ENCODE assay signal across 8 cellular contexts in the genomic region with DNA sequence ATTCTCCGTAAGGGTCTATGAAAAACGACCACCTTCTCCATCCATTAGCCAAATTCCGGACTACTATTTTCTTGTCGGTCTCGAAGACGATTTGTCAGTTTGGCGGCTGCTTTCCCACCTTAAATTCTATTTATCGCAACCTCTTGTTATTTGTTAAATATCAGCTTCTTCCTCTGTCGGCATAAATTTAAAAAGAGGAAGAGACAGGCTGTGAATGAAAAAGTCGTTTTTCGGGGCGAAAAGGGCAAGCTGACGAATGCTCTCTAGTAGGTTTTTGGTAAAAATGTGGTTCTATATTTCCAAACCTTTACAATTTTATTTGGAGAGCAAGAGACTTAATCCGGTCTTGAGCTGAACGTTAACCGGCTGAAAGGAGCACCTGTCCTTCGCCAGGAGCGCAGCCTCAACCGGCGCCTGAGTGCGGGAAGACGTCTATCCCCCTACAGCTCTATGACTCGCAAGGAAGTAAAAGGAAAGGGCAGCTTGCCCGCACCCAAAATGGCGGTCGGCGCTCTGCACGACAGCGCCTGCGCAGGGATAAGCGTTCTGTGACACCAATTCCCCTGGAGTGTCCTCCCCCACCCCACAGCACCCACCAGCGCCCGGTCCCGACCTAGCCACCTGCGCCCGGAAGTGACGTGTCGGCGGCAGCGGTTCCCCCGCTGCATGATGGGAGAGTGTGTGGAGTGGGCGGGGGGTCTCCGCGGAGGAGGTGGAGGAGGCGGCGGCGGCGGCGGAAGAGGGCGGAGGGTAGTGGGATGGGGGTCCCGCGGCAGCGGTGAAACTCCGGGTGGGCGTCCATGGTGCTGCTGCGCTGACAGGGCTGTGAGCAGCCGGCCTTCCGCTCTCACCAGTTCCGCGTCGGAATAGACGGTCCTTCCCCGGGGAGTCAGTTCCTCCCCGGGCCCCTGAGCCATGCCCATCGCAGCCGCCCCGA. TPM values are rescaled to one million over a fixed set of nuclear protein-coding genes. Genes with fewer than 3 reads are reported as not detected.
DNase-seq lines count a peak whose midpoint lies in the region; ATAC-seq, FAIRE-seq and TF ChIP-seq lines count a peak whose summit lies in the region.

A gene with protein sequence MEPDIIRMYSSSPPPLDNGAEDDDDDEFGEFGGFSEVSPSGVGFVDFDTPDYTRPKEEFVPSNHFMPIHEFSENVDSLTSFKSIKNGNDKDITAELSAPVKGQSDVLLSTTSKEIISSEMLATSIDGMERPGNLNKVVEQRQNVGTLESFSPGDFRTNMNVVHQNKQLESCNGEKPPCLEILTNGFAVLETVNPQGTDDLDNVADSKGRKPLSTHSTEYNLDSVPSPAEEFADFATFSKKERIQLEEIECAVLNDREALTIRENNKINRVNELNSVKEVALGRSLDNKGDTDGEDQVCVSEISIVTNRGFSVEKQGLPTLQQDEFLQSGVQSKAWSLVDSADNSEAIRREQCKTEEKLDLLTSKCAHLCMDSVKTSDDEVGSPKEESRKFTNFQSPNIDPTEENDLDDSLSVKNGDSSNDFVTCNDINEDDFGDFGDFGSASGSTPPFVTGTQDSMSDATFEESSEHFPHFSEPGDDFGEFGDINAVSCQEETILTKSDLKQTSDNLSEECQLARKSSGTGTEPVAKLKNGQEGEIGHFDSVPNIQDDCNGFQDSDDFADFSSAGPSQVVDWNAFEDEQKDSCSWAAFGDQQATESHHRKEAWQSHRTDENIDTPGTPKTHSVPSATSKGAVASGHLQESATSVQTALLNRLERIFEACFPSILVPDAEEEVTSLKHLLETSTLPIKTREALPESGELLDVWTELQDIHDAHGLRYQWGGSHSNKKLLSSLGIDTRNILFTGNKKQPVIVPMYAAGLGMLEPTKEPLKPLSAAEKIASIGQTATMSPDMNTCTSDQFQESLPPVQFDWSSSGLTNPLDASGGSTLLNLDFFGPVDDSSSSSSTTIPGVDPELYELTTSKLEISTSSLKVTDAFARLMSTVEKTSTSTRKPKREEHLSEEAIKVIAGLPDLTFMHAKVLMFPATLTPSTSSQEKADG (plus strand): TSS at position 662 of the 937 bp plus-strand sequence. CDS start 27,147 bp downstream, outside the sequence.

- 4% methylated on average over 58 of the region's 67 CpGs; no CpG with 5 or more reads in 1 of the 2 experiments for WGBS in H1 (ENCODE audit: extremely low coverage in 1 of 2, insufficient coverage in 1 of 2, insufficient read length in 1 of 2, insufficient replicate concordance in 2 of 2, low coverage in 1 of 2, low lambda C conversion rate in 2 of 2, missing lambda C conversion rate in 1 of 2), 2 experiments
- WGBS in mesenchymal stem cell, result 1% methylated on average over 35 of the region's 67 CpGs

- no peak for TF ChIP-seq EP300 in H1 (IDR thresholded peaks at IDR 0.05; ENCODE audit: borderline replicate concordance in 1 of 2, low read depth in 2 of 2, low read length in 2 of 2)

- H3K4me3 ChIP-seq in H1 (ENCODE audit: extremely low read depth in 1 of 4, insufficient read depth in 2 of 4, low read depth in 3 of 4, low read length in 4 of 4), result peak within 1 kb of the TSS; percentile 73 to 88 (median 82)
- H3K4me3 ChIP-seq in mesenchymal stem cell (ENCODE audit: insufficient read depth in 1 of 2, low read depth in 1 of 2, low read length in 2 of 2), result peak within 1 kb of the TSS; percentile 90 to 91

- H3K9me3 ChIP-seq in H1 (ENCODE audit: insufficient read depth in 2 of 2, low read depth in 1 of 2, low read length in 1 of 2) (no peaks in the 10 kb centered on the region), mesenchymal stem cell (ENCODE audit: control insufficient read depth, low read length) (no peaks in the 10 kb centered on the region)

- no peak for TF ChIP-seq CTCF in H1 (IDR thresholded peaks at IDR 0.05; ENCODE audit: control extremely low read depth in 1 of 3, insufficient read depth in 1 of 3, low read depth in 1 of 3, low read length in 3 of 3)

- peak in 1 of 2 experiments; percentile 74; a peak in 2 of 3 replicates for TF ChIP-seq POLR2A in H1 (IDR thresholded peaks at IDR 0.05; ENCODE audit: control extremely low read depth in 1 of 2, low read depth in 2 of 2, low read length in 2 of 2)

- H4K8ac ChIP-seq in H1 (ENCODE audit: extremely low read depth, insufficient read depth, low read length) (peak within 1 kb of the TSS; percentile 86; the same call in 1 of the 2 replicates), mesenchymal stem cell (ENCODE audit: low read length) (peak within 1 kb of the TSS; percentile 68)

- peaks cover 16% of the 10 kb centered on the region for H3K23me2 ChIP-seq in H1 (ENCODE audit: low read depth, low read length)

- H2BK12ac ChIP-seq in H1 (ENCODE audit: low read depth, low read length) (no peak within 1 kb of the TSS), mesenchymal stem cell (ENCODE audit: low read length in 2 of 2) (peak within 1 kb of the TSS in 1 of 2 experiments; percentile 72)

- H4K20me1 ChIP-seq in H1 (replicated peaks in 1 of 2; ENCODE audit: control insufficient read depth in 1 of 2, insufficient read depth in 2 of 2, low read length in 2 of 2), result peaks cover 0 to 1% of the 10 kb centered on the region in 2 experiments

- 0 out of 4 replicates have a peak, but pooled peaks of 1 of the 2 experiments have one; percentile 1 for TF ChIP-seq RAD21 in H1 (IDR thresholded peaks at IDR 0.05 in 1 of 2, conservative IDR thresholded peaks at IDR 0.05 in 1 of 2; ENCODE audit: low read depth in 2 of 2, low read length in 2 of 2)

- CTCF ChIA-PET in H1 (lab: Charles Lee; ENCODE audit: partially characterized antibody), result interaction anchor here (0.6 to 3.5 kb wide), 21 partner anchors 10 to 910 kb away, joined by 3 to 28 read pairs (median 5); no protein-coding TSS in a partner anchor

- POLR2A ChIA-PET in H1 (lab: Charles Lee; ENCODE audit: partially characterized antibody), result interaction anchor here (0.6 to 1.7 kb wide), 8 partner anchors 10 to 381 kb away, joined by 3 to 4 read pairs (median 3); no protein-coding TSS in a partner anchor

- H2BK20ac ChIP-seq in H1 (ENCODE audit: low read length), result no peak within 1 kb of the TSS

- no peak within 1 kb of the TSS for H3K4ac ChIP-seq in H1 (replicated peaks; ENCODE audit: insufficient read length, low read depth, low read length)
- peak within 1 kb of the TSS; percentile 41 to 84 for H3K4ac ChIP-seq in mesenchymal stem cell (ENCODE audit: low read depth in 1 of 2, low read length in 2 of 2)

- H3K14ac ChIP-seq in H1 (ENCODE audit: insufficient read length), result no peak within 1 kb of the TSS
- peak within 1 kb of the TSS in 1 of 2 experiments; percentile 48 for H3K14ac ChIP-seq in mesenchymal stem cell (ENCODE audit: low read length in 2 of 2)

- peak within 1 kb of the TSS; percentile 86 for H3K56ac ChIP-seq in H1 (replicated peaks; ENCODE audit: insufficient read length, low read depth, low read length)

- no peak within 1 kb of the TSS for H2BK120ac ChIP-seq in H1 (replicated peaks; ENCODE audit: low read depth, low read length)
- peak within 1 kb of the TSS; percentile 65 for H2BK120ac ChIP-seq in mesenchymal stem cell (ENCODE audit: low read depth, low read length)

- H3K79me2 ChIP-seq in H1 (ENCODE audit: control insufficient read depth in 1 of 2, insufficient read depth in 2 of 2, low read length in 2 of 2), result peaks cover 0 to 39% of the 10 kb centered on the region in 2 experiments; a peak in 2 of 4 replicates

- no peak within 1 kb of the TSS for H2BK15ac ChIP-seq in H1 (ENCODE audit: low read length)
- H2BK15ac ChIP-seq in mesenchymal stem cell (ENCODE audit: low read depth, poor library complexity, severe bottlenecking), result peak within 1 kb of the TSS; percentile 96

- H3K4me2 ChIP-seq in H1 (ENCODE audit: insufficient read depth in 1 of 2, low read depth in 2 of 2, low read length in 2 of 2) (peak within 1 kb of the TSS; percentile 89 to 98), mesenchymal stem cell (ENCODE audit: low read length, poor library complexity, severe bottlenecking) (peak within 1 kb of the TSS; percentile 90)

- peak; percentile 98 for DNase-seq in COLO668 (lab: John Stamatoyannopoulos, UW; ENCODE audit: unreplicated experiment)
- peak; percentile 99 for DNase-seq in HTR-8/SVneo (ENCODE audit: insufficient read length, low spot score)
- peak; percentile 99 for DNase-seq in NOMO-1 treated with dmso at 0.1 percent for 144 hours (lab: John Stamatoyannopoulos, UW; ENCODE audit: unreplicated experiment)
- DNase-seq in activated CD8-positive, alpha-beta memory T cell treated with anti-CD3 and anti-CD28 coated beads for 48 hours (ENCODE audit: low read depth in 2 of 3, low spot score in 2 of 3), result peak; percentile 92 to 98 (median 96)
- peak; percentile 95 to 98 for DNase-seq in H1 (ENCODE audit: low read depth in 1 of 2, low spot score in 2 of 2)
- peak; percentile 99 for DNase-seq in mesenchymal stem cell
- DNase-seq in stimulated activated CD8-positive, alpha-beta memory T cell treated with anti-CD3 and anti-CD28 coated beads, Interleukin-12 subunit alpha, Interleukin-12 subunit beta, amount 100 ng/mL, for 4 hours (ENCODE audit: low read depth), result peak; percentile 99

- FAIRE-seq in HTR-8/SVneo (lab: Jason Lieb, UNC) (peak; percentile 99), H1 (lab: Jason Lieb, UNC) (no peak)

- H3K23ac ChIP-seq in H1 (ENCODE audit: insufficient read length) (no peak within 1 kb of the TSS), mesenchymal stem cell (ENCODE audit: low read length in 2 of 2) (peak within 1 kb of the TSS in 1 of 2 experiments; percentile 16)

- peak; percentile 75 for ATAC-seq in GM21360 (IDR thresholded peaks at IDR 0.05; ENCODE audit: unreplicated experiment)

- peak within 1 kb of the TSS; percentile 85 for H4K5ac ChIP-seq in H1 (ENCODE audit: insufficient read length, low read depth, low read length)

- peaks cover 4% of the 10 kb centered on the region; the same call in 1 of the 2 replicates for H3K79me1 ChIP-seq in H1 (ENCODE audit: low read depth, low read length)
- H3K79me1 ChIP-seq in mesenchymal stem cell (replicated peaks; ENCODE audit: low read length, poor library complexity, severe bottlenecking), result peaks cover 2% of the 10 kb centered on the region

- H3K36me3 ChIP-seq in H1 (ENCODE audit: control insufficient read depth in 2 of 4, insufficient read depth in 4 of 4, low read length in 3 of 4), result no peaks in the 10 kb centered on the region
- no peaks in the 10 kb centered on the region for H3K36me3 ChIP-seq in mesenchymal stem cell (ENCODE audit: control insufficient read depth in 1 of 2, insufficient read depth in 2 of 2, low read depth in 1 of 2, low read length in 2 of 2)

- H3K4me1 ChIP-seq in H1 (replicated peaks in 1 of 4; ENCODE audit: control insufficient read depth in 3 of 4, insufficient read depth in 4 of 4, low read length in 3 of 4), result peaks cover 0 to 4% (median 0%) of the 10 kb centered on the region in 4 experiments; a peak in 1 of 7 replicates
- H3K4me1 ChIP-seq in mesenchymal stem cell (ENCODE audit: control insufficient read depth, insufficient read depth, low read depth, low read length), result no peaks in the 10 kb centered on the region

- H2AK5ac ChIP-seq in H1 (ENCODE audit: low read depth, low read length), result no peak within 1 kb of the TSS
- no peak within 1 kb of the TSS for H2AK5ac ChIP-seq in mesenchymal stem cell (ENCODE audit: low read length, severe bottlenecking)

- no peak within 1 kb of the TSS for H4K91ac ChIP-seq in H1 (replicated peaks; ENCODE audit: insufficient read length, low read length)
- H4K91ac ChIP-seq in mesenchymal stem cell (ENCODE audit: low read length), result no peak within 1 kb of the TSS

- H3K27me3 ChIP-seq in H1 (replicated peaks in 1 of 4; ENCODE audit: control insufficient read depth in 3 of 4, extremely low read depth in 1 of 4, insufficient read depth in 3 of 4, low read length in 3 of 4), result no peaks in the 10 kb centered on the region
- H3K27me3 ChIP-seq in mesenchymal stem cell (ENCODE audit: control insufficient read depth in 1 of 2, insufficient read depth in 1 of 2, low read length in 2 of 2), result peaks cover 0 to 4% of the 10 kb centered on the region in 2 experiments

- H3K9ac ChIP-seq in H1 (replicated peaks in 1 of 4; ENCODE audit: extremely low read depth in 1 of 4, low read depth in 3 of 4, low read length in 3 of 4), result peak within 1 kb of the TSS; percentile 13 to 84 (median 44)
- H3K9ac ChIP-seq in mesenchymal stem cell (ENCODE audit: low read length), result peak within 1 kb of the TSS; percentile 94

- H2BK5ac ChIP-seq in H1 (ENCODE audit: low read depth, low read length) (peak within 1 kb of the TSS; percentile 1; the same call in 1 of the 2 replicates), mesenchymal stem cell (ENCODE audit: low read depth, low read length, poor library complexity, severe bottlenecking) (no peak within 1 kb of the TSS)

- peak within 1 kb of the TSS; percentile 91 for H2AFZ ChIP-seq in H1 (ENCODE audit: low read length)
- H2AFZ ChIP-seq in mesenchymal stem cell (ENCODE audit: low read depth, low read length), result peak within 1 kb of the TSS; percentile 61

- H3K27ac ChIP-seq in H1 (ENCODE audit: low read depth, low read length) (peak within 1 kb of the TSS; percentile 48), mesenchymal stem cell (ENCODE audit: low read length, poor library complexity, severe bottlenecking) (peak within 1 kb of the TSS; percentile 71)

- no peak within 1 kb of the TSS; the same call in 1 of the 2 replicates for H3K18ac ChIP-seq in H1 (ENCODE audit: extremely low read depth, low read length)
- peak within 1 kb of the TSS; percentile 75 to 91 for H3K18ac ChIP-seq in mesenchymal stem cell (ENCODE audit: low read depth in 1 of 2, low read length in 2 of 2)

RNA-seq across cellular contexts. Expression of the gene that starts here (rescaled TPM):
- total RNA-seq in H1 (2021; fragmentation: NEBNext Ultra II Directional; extraction: Animal tissue kit (Norgen Biotek cat#: 25700)), result 13.5 and 15.0 TPM in 2 replicates
- 4.0 and 7.3 TPM in 2 replicates for polyA plus RNA-seq in H1 (2011; rRNA removed)
- polyA plus RNA-seq in H1 (2011; cell fraction: cytosol; rRNA removed), result 9.0 TPM
- 3.4 TPM for polyA plus RNA-seq in H1 (2011; cell fraction: nucleus; rRNA removed)
- 7.4 to 14.5 TPM (median 10.3 TPM) in 4 replicates for polyA plus RNA-seq in H1 (2012, experiment 1 of 2)
- 0.97 TPM for polyA plus RNA-seq in H1 (2012, experiment 2 of 2)
- polyA plus RNA-seq in H1 (2013, experiment 1 of 2), result 11.5 TPM
- 12.9 TPM for polyA plus RNA-seq in H1 (2013, experiment 2 of 2)
- 10.7 and 11.9 TPM in 2 replicates for polyA minus RNA-seq in H1 (2011; rRNA and poly(A)+ RNA removed)
- polyA minus RNA-seq in H1 (2011; cell fraction: cytosol; rRNA and poly(A)+ RNA removed), result 6.2 TPM
- 9.6 TPM for polyA minus RNA-seq in H1 (2011; cell fraction: nucleus; rRNA and poly(A)+ RNA removed)
- polyA plus RNA-seq in mesenchymal stem cell (2013, experiment 1 of 2), result 10.9 TPM
- polyA plus RNA-seq in mesenchymal stem cell (2013, experiment 2 of 2), result 11.9 TPM

Comparison
In these comparisons a context has a peak if more than half of its experiments do, and no peak if none do; other contexts are left out.
1. Peak in every context shown above with its lines: DNase-seq, ATAC-seq, H3K4me3 ChIP-seq and H3K27ac ChIP-seq.